In the genomic region with DNA sequence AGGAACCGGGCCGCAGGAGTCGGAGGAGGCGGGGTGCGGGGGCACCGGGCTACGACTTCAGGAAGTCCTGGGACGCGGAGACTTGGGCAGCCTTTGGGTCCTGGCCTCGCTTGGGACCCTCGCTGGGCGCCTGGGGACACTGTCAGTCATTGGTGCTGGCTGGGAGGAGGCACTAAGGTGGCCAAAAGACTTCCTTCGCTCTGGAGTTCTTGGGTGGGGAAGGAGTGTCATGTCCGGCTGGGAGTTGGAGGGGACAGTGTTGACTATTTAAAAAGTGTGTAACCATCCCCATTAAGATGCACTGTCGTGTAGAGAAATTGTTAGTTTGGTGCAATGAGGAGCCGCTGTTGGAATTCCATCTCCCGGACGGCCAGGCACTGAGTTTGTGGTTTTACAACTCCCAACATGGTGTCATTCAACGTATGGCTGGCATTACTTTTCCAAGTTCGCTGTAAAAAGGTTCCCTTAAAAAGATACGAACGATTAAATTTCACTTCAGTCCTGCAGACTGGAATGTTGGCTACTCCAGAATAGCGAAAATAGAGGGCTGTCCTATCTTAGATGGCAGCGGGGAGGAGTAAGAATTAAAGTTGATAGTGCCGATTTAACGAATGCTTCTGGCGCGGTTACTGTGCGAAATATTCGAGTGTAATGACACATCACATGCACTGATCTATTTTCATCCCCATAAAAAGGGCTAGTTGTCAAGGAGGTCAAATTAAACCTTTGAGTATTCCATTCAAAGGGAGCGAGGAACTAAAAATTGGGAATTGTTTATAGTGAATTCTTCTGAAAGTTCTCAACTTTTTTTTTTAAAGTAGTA, we compare ENCODE assay signal across 8 cellular contexts.
DNase-seq lines count a peak whose midpoint lies in the region; ATAC-seq and TF ChIP-seq lines count a peak whose summit lies in the region.

No MANE protein-coding gene starts in this region.

- POLR2A ChIA-PET in AG04449 (lab: Yijun Ruan, JAX) = interaction anchor here (0.6 to 1.3 kb wide), 2 partner anchors 29 to 34 kb away, joined by 3 to 6 read pairs; no protein-coding TSS in a partner anchor

- H3K27ac ChIP-seq in effector memory CD4-positive, alpha-beta T cell (ENCODE audit: insufficient read depth, low read length, poor library complexity, severe bottlenecking) = peak overlapping the region; percentile 75

- no peaks in the 10 kb centered on the region for H3K27me3 ChIP-seq in effector memory CD4-positive, alpha-beta T cell (replicated peaks; ENCODE audit: control insufficient read depth, insufficient read depth, low read length, poor library complexity, severe bottlenecking)
- H3K27me3 ChIP-seq in mucosa of stomach (ENCODE audit: control insufficient read depth, insufficient read depth, low read length) = no peaks in the 10 kb centered on the region

- peaks cover 16% of the 10 kb centered on the region for H3K4me1 ChIP-seq in effector memory CD4-positive, alpha-beta T cell (ENCODE audit: control insufficient read depth, insufficient read depth, low read length, poor library complexity, severe bottlenecking)
- peaks cover 29% of the 10 kb centered on the region for H3K4me1 ChIP-seq in mucosa of stomach (ENCODE audit: control insufficient read depth, insufficient read depth, low read length)

- H3K9me3 ChIP-seq in effector memory CD4-positive, alpha-beta T cell (ENCODE audit: control insufficient read depth, low read length) = no peaks in the 10 kb centered on the region
- no peaks in the 10 kb centered on the region for H3K9me3 ChIP-seq in mucosa of stomach (ENCODE audit: control insufficient read depth, low read length)

- peak; percentile 13 for ATAC-seq in GM19023 (IDR thresholded peaks at IDR 0.05; ENCODE audit: unreplicated experiment)
- ATAC-seq in GM19397 (IDR thresholded peaks at IDR 0.05; ENCODE audit: unreplicated experiment) = no peak

- DNase-seq in AG04449 (ENCODE audit: low read depth, low spot score) (no peak), RPMI8226 (peak; percentile 35), dedifferentiated amniotic fluid mesenchymal stem cell (ENCODE audit: extremely low spot score) (no peak)
- DNase-seq in effector memory CD4-positive, alpha-beta T cell = no peak
- no peak for DNase-seq in activated CD8-positive, alpha-beta memory T cell treated with anti-CD3 and anti-CD28 coated beads, Interleukin-2, amount 50 U/mL, for 4 hours

- no peaks in the 10 kb centered on the region for H3K36me3 ChIP-seq in effector memory CD4-positive, alpha-beta T cell (ENCODE audit: control insufficient read depth, insufficient read depth, low read length)
- H3K36me3 ChIP-seq in mucosa of stomach (ENCODE audit: control insufficient read depth, insufficient read depth, low read length) = no peaks in the 10 kb centered on the region

- CTCF ChIA-PET in AG04449 (lab: Yijun Ruan, JAX) = no interaction called here

- no peak for TF ChIP-seq CTCF in AG04449 (IDR thresholded peaks at IDR 0.05; ENCODE audit: insufficient read depth, low read length, missing control alignments)

- peak overlapping the region; percentile 90 for H3K4me3 ChIP-seq in AG04449 (ENCODE audit: low read depth, low read length)
- peak overlapping the region; percentile 92 for H3K4me3 ChIP-seq in effector memory CD4-positive, alpha-beta T cell (ENCODE audit: insufficient read depth, low read depth, low read length, poor library complexity, severe bottlenecking)
- peak overlapping the region; percentile 92 for H3K4me3 ChIP-seq in mucosa of stomach (ENCODE audit: low read length)

- peak overlapping the region; percentile 91 for H3K9ac ChIP-seq in mucosa of stomach (ENCODE audit: low read length)
